Comparison of ENCODE assay signal across 13 cellular contexts in genomic region chr10:35872666-35873065, GRCh38.
DNase-seq lines count a peak whose midpoint lies in the region; FAIRE-seq and TF ChIP-seq lines count a peak whose summit lies in the region.
"Had no signal": no experiment of that assay in that cellular context is flagged by ENCODE, and none has a peak within 500 bp of the region (broad histone marks: within the 10 kb centered on the region; RNA-seq: fewer than 3 reads in every experiment).

No MANE protein-coding gene starts in this region.

- no peak for FAIRE-seq in kidney (lab: Jason Lieb, UNC)
- FAIRE-seq: GM12891 had no signal

- H3K36me3 ChIP-seq in kidney (ENCODE audit: control insufficient read depth in 1 of 2, insufficient read depth in 2 of 2, low read length in 2 of 2) = no peaks in the 10 kb centered on the region

- POLR2A ChIA-PET in RWPE1 (lab: Yijun Ruan, JAX; ENCODE audit: low non-redundant PET) = no interaction called here

- DNase-seq in G401 (ENCODE audit: low spot score) (peak; percentile 57), NCI-H2171 (lab: John Stamatoyannopoulos, UW) (peak; percentile 35), cerebellum (ENCODE audit: low spot score) (peak; percentile 35), retina (peak; percentile 29), RWPE1 (ENCODE audit: low spot score) (no peak), kidney (no peak)
- no peak for DNase-seq in activated T-cell treated with anti-CD3 and anti-CD28 coated beads, Interleukin-2, amount 50 U/mL, for 1 hour
- DNase-seq: COR-L47, HCEC 1CT, NCI-H1436, NCI-H526 had no signal

- H3K27ac ChIP-seq in RWPE1 = no peak overlapping the region
- no peak overlapping the region for H3K27ac ChIP-seq in kidney (ENCODE audit: low read depth in 2 of 2, low read length in 2 of 2)
- H3K27ac ChIP-seq: C4-2B had no signal

- intact Hi-C loops in kidney (cut with DNase I) = no loop called here

- in situ Hi-C loops in G401 (cut with HindIII; ENCODE audit: low sequenced_read_pairs) = no loop called here

- H3K4me1 ChIP-seq in kidney (ENCODE audit: control insufficient read depth in 1 of 2, insufficient read depth in 1 of 2, low read depth in 1 of 2, low read length in 2 of 2) = no peaks in the 10 kb centered on the region

- no peaks in the 10 kb centered on the region for H3K9me3 ChIP-seq in kidney (ENCODE audit: control insufficient read depth in 1 of 2, low read length in 2 of 2)

- H3K4me3 ChIP-seq in kidney (ENCODE audit: low read length in 2 of 2) = no peak overlapping the region

- CTCF ChIA-PET in RWPE1 (lab: Yijun Ruan, JAX) = no interaction called here

- TF ChIP-seq CTCF in RWPE1 (conservative IDR thresholded peaks at IDR 0.05; ENCODE audit: low read depth) (no peak), kidney (IDR thresholded peaks at IDR 0.05; ENCODE audit: borderline replicate concordance, extremely low read depth, insufficient read depth) (no peak)

- no peak overlapping the region for H3K9ac ChIP-seq in kidney (ENCODE audit: low read length in 2 of 2)

Comparison
In these comparisons a context has a peak if more than half of its experiments do, and no peak if none do; other contexts are left out.
1. DNase-seq: peak in G401 (single experiment), NCI-H2171 (single experiment), cerebellum (single experiment) and retina (single experiment); none in RWPE1 (single experiment), kidney (single experiment) and activated T-cell treated with anti-CD3 and anti-CD28 coated beads, Interleukin-2, amount 50 U/mL, for 1 hour (single experiment).